ENCODE assay signal across 17 cellular contexts in the genomic region with DNA sequence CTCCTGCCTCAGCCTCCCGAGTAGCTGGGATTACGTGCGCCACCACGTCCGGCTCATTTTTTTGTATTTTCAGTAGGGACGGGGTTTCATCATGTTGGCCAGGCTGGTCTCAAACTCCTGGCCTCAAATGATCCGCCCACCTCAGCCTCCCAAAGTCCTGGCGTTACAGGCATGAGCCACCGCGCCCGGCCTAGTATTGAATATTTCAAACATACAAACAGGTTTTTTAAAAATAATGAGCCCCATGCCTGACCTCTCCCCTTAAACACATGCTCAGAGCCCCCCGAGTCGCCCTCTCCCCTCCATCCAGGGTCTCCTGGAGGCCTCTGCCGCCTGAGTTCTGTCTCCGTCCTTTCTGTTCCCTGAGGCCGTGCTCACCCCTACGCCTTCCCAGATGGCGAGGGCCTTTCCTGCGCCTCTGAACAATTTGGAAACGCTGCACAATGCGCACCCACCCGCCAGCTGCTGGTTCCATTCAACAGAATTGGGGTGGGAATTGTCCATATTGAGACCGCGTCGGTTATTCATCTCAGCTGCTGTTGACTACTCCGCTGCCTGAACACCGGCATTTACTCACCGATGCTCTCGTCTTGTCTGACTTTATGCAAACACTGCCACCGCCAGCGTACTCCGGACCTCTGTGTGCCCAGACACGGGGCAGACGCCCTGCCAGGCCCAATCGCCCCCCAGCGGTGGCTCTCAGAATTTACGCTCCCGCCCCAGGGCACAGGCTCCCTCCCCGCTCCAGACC. TPM values are rescaled to one million over a fixed set of nuclear protein-coding genes. Genes with fewer than 3 reads are reported as not detected.
DNase-seq lines count a peak whose midpoint lies in the region; ATAC-seq, FAIRE-seq and TF ChIP-seq lines count a peak whose summit lies in the region.
"Had no signal": no experiment of that assay in that cellular context is flagged by ENCODE, and none has a peak within 500 bp of the region (broad histone marks: within the 10 kb centered on the region; RNA-seq: fewer than 3 reads in every experiment).

No MANE protein-coding gene starts in this region.

- peaks cover 0 to 20% of the 10 kb centered on the region in 2 donors for H3K36me3 Mint-ChIP-seq in activated naive CD4-positive, alpha-beta T cell treated with anti-CD3 and anti-CD28 coated beads, Interleukin-2, amount 50 U/mL, for 72 hours
- H3K36me3 Mint-ChIP-seq: memory B cell had no signal

- intact Hi-C loops in endothelial cell of umbilical vein (cut with micrococcal nuclease) (no loop called here), posterior vena cava (cut with DNase I) (no loop called here)

- no peak overlapping the region for H3K4me3 ChIP-seq in endothelial cell of umbilical vein (replicated peaks in 1 of 3; ENCODE audit: insufficient read depth in 1 of 3, low read depth in 1 of 3, low read length in 3 of 3)
- H3K4me3 ChIP-seq: breast epithelium, gastrocnemius medialis had no signal

- H3K36me3 ChIP-seq in endothelial cell of umbilical vein (ENCODE audit: control insufficient read depth in 2 of 2, extremely low read depth in 1 of 2, insufficient read depth in 2 of 2, low read length in 2 of 2) = no peaks in the 10 kb centered on the region
- H3K36me3 ChIP-seq: breast epithelium, gastrocnemius medialis had no signal

- CTCF ChIA-PET in endothelial cell of umbilical vein (lab: Charles Lee) = interaction anchor here (1.2 kb wide), 1 partner anchor 81 kb away, joined by 4 read pairs; no protein-coding TSS in a partner anchor

- no peak overlapping the region for H3K9ac ChIP-seq in endothelial cell of umbilical vein (replicated peaks; ENCODE audit: extremely low read depth, insufficient read depth, low read length)

- peak; percentile 3 to 19 for ATAC-seq in activated naive CD4-positive, alpha-beta T cell treated with anti-CD3 and anti-CD28 coated beads, Interleukin-2, amount 50 U/mL, for 72 hours
- ATAC-seq: effector memory CD8-positive, alpha-beta T cell; gastrocnemius medialis; stimulated activated memory B cell treated with anti-CD40 and anti-IgM and Interleukin-4, amounts not matched to agents 10 μg/mL and 1 μg/mL and 100 μg/mL, for 72 hours had no signal

- H3K4me1 ChIP-seq in endothelial cell of umbilical vein (ENCODE audit: control insufficient read depth, extremely low read depth, insufficient read depth, low read length) = peaks cover 3% of the 10 kb centered on the region
- H3K4me1 ChIP-seq: breast epithelium had no signal

- dilution Hi-C loops in endothelial cell of umbilical vein (cut with MboI; ENCODE audit: extremely low pct_ligation_motif_present, low sequenced_read_pairs) = no loop called here

- H3K4me2 ChIP-seq in endothelial cell of umbilical vein (ENCODE audit: insufficient read depth, low read length) = no peak overlapping the region

- H3K27ac Mint-ChIP-seq in activated naive CD4-positive, alpha-beta T cell treated with anti-CD3 and anti-CD28 coated beads, Interleukin-2, amount 50 U/mL, for 72 hours = no peak overlapping the region
- H3K27ac Mint-ChIP-seq: activated naive CD4-positive, alpha-beta T cell treated with anti-CD3 and anti-CD28 coated beads for 36 hours; effector memory CD8-positive, alpha-beta T cell; memory B cell; stimulated activated memory B cell treated with anti-CD40 and anti-IgM and Interleukin-4, amounts not matched to agents 10 μg/mL and 1 μg/mL and 100 μg/mL, for 72 hours had no signal

- no peak for TF ChIP-seq POLR2A in endothelial cell of umbilical vein (IDR thresholded peaks at IDR 0.05; ENCODE audit: low read depth, low read length)

- DNase-seq in activated naive CD4-positive, alpha-beta T cell treated with anti-CD3 and anti-CD28 coated beads, Interleukin-2, amount 50 U/mL, for 72 hours (ENCODE audit: low spot score in 2 of 2) = no peak
- DNase-seq in activated naive CD4-positive, alpha-beta T cell treated with anti-CD3 and anti-CD28 coated beads, Interleukin-2, amount 50 U/mL, for 16 hours = no peak
- peak; percentile 58 for DNase-seq in NCI-H69 (lab: John Stamatoyannopoulos, UW)
- DNase-seq in endothelial cell of umbilical vein (ENCODE audit: low read depth, low spot score) = no peak
- peak; percentile 80 for DNase-seq in posterior vena cava (ENCODE audit: low spot score)
- DNase-seq in D341Med (ENCODE audit: low spot score) = no peak
- DNase-seq in NCI-H1048 (lab: John Stamatoyannopoulos, UW) = no peak
- no peak for DNase-seq in LoVo (ENCODE audit: low spot score)
- DNase-seq: activated naive CD4-positive, alpha-beta T cell treated with anti-CD3 and anti-CD28 coated beads for 36 hours; DMS153; effector memory CD8-positive, alpha-beta T cell; gastrocnemius medialis; SHP77; trophoblast cell had no signal

- H3K9me3 ChIP-seq in endothelial cell of umbilical vein (replicated peaks; ENCODE audit: control insufficient read depth, insufficient read depth, low read length) = no peaks in the 10 kb centered on the region
- H3K9me3 ChIP-seq: gastrocnemius medialis had no signal

- no peaks in the 10 kb centered on the region for H3K9me1 ChIP-seq in endothelial cell of umbilical vein (replicated peaks; ENCODE audit: control insufficient read depth, extremely low read depth, insufficient read depth, low read length)

- peaks cover 0 to 8% of the 10 kb centered on the region in 2 donors for H3K9me3 Mint-ChIP-seq in activated naive CD4-positive, alpha-beta T cell treated with anti-CD3 and anti-CD28 coated beads, Interleukin-2, amount 50 U/mL, for 72 hours
- H3K9me3 Mint-ChIP-seq: effector memory CD8-positive, alpha-beta T cell had no signal

- POLR2A ChIA-PET in endothelial cell of umbilical vein (lab: Charles Lee) = no interaction called here

- peak; percentile 18 for TF ChIP-seq CTCF in endothelial cell of umbilical vein (IDR thresholded peaks at IDR 0.05; ENCODE audit: extremely low read depth in 1 of 2, insufficient read depth in 1 of 2, low read depth in 1 of 2, low read length in 2 of 2)

- no TSS peak for BruUV-seq in endothelial cell of umbilical vein (replicated peaks; lab: Mats Ljungman, UMichigan)

- H2AFZ ChIP-seq in endothelial cell of umbilical vein (ENCODE audit: low read depth, low read length) = no peak overlapping the region

- no peaks in the 10 kb centered on the region for H4K20me1 ChIP-seq in endothelial cell of umbilical vein (replicated peaks; ENCODE audit: control insufficient read depth, extremely low read depth, insufficient read depth, low read length)

- H3K27ac ChIP-seq in endothelial cell of umbilical vein (ENCODE audit: insufficient read depth, low read depth, low read length) = no peak overlapping the region
- H3K27ac ChIP-seq: breast epithelium, gastrocnemius medialis had no signal

- H3K79me2 ChIP-seq in endothelial cell of umbilical vein (ENCODE audit: control insufficient read depth, insufficient read depth, low read length) = no peaks in the 10 kb centered on the region

- no peaks in the 10 kb centered on the region for H3K27me3 ChIP-seq in endothelial cell of umbilical vein (ENCODE audit: control insufficient read depth in 2 of 2, insufficient read depth in 2 of 2, low read length in 2 of 2)
- H3K27me3 ChIP-seq: breast epithelium, gastrocnemius medialis had no signal

- no peak for FAIRE-seq in endothelial cell of umbilical vein (lab: Jason Lieb, UNC)

RNA-seq across cellular contexts. Expression of a gene that starts 13.6 kb away (rescaled TPM):
- total RNA-seq in activated naive CD4-positive, alpha-beta T cell treated with anti-CD3 and anti-CD28 coated beads, Interleukin-2, amount 50 U/mL, for 72 hours = 10 to 100 TPM; 90.9 to 98.0 TPM
- total RNA-seq in endothelial cell of umbilical vein = 143 and 144 TPM in 2 replicates
- polyA plus RNA-seq in endothelial cell of umbilical vein = 198 and 276 TPM in 2 replicates
- polyA plus RNA-seq in endothelial cell of umbilical vein (2011; cell fraction: cytosol; rRNA removed) = 113 and 158 TPM in 2 replicates
- 133 and 164 TPM in 2 replicates for polyA plus RNA-seq in endothelial cell of umbilical vein (2011; cell fraction: nucleus; rRNA removed)
- polyA plus RNA-seq in endothelial cell of umbilical vein (2012) = 131 and 195 TPM in 2 replicates
- polyA minus RNA-seq in endothelial cell of umbilical vein = 102 and 123 TPM in 2 replicates
- 64.9 TPM for polyA minus RNA-seq in endothelial cell of umbilical vein (2011; cell fraction: cytosol; rRNA and poly(A)+ RNA removed)
- polyA minus RNA-seq in endothelial cell of umbilical vein (2011; cell fraction: nucleus; rRNA and poly(A)+ RNA removed) = 31.1 and 63.8 TPM in 2 replicates
- 100 to 1,000 TPM; 197 to 209 TPM for total RNA-seq in posterior vena cava

RNA-seq across cellular contexts. Expression of a gene that starts 14.8 kb away (rescaled TPM):
- total RNA-seq in activated naive CD4-positive, alpha-beta T cell treated with anti-CD3 and anti-CD28 coated beads, Interleukin-2, amount 50 U/mL, for 72 hours = 10 to 100 TPM; 29.9 to 38.6 TPM
- total RNA-seq in endothelial cell of umbilical vein (103 TPM in 2 replicates), posterior vena cava (10 to 100 TPM; 37.2 to 48.5 TPM)
- polyA plus RNA-seq in endothelial cell of umbilical vein = 105 and 109 TPM in 2 replicates
- 127 and 138 TPM in 2 replicates for polyA plus RNA-seq in endothelial cell of umbilical vein (2011; cell fraction: cytosol; rRNA removed)
- polyA plus RNA-seq in endothelial cell of umbilical vein (2011; cell fraction: nucleus; rRNA removed) = 92.5 and 103 TPM in 2 replicates
- polyA plus RNA-seq in endothelial cell of umbilical vein (2012) = 125 and 149 TPM in 2 replicates
- 64.3 and 71.5 TPM in 2 replicates for polyA minus RNA-seq in endothelial cell of umbilical vein
- 30.1 TPM for polyA minus RNA-seq in endothelial cell of umbilical vein (2011; cell fraction: cytosol; rRNA and poly(A)+ RNA removed)
- 10.0 and 19.0 TPM in 2 replicates for polyA minus RNA-seq in endothelial cell of umbilical vein (2011; cell fraction: nucleus; rRNA and poly(A)+ RNA removed)

RNA-seq across cellular contexts. Expression of a gene that starts 16.7 kb away (rescaled TPM):
- 1 to 10 TPM; 1.7 to 2.8 TPM for total RNA-seq in activated naive CD4-positive, alpha-beta T cell treated with anti-CD3 and anti-CD28 coated beads, Interleukin-2, amount 50 U/mL, for 72 hours
- total RNA-seq in endothelial cell of umbilical vein = 0.55 and 0.90 TPM in 2 replicates
- 0.47 and 0.64 TPM in 2 replicates for polyA plus RNA-seq in endothelial cell of umbilical vein
- 0.21 and 0.34 TPM in 2 replicates for polyA plus RNA-seq in endothelial cell of umbilical vein (2011; cell fraction: cytosol; rRNA removed)
- 1.7 and 2.3 TPM in 2 replicates for polyA plus RNA-seq in endothelial cell of umbilical vein (2011; cell fraction: nucleus; rRNA removed)
- 0.24 and 0.76 TPM in 2 replicates for polyA plus RNA-seq in endothelial cell of umbilical vein (2012)
- 0.34 and 0.40 TPM in 2 replicates for polyA minus RNA-seq in endothelial cell of umbilical vein
- 0.72 TPM for polyA minus RNA-seq in endothelial cell of umbilical vein (2011; cell fraction: cytosol; rRNA and poly(A)+ RNA removed)
- polyA minus RNA-seq in endothelial cell of umbilical vein (2011; cell fraction: nucleus; rRNA and poly(A)+ RNA removed) = 0.29 and 1.2 TPM in 2 replicates
- under 1 TPM; 0.43 to 0.56 TPM for total RNA-seq in posterior vena cava

RNA-seq across cellular contexts. Expression of a gene that starts 39.9 kb away (rescaled TPM):
- total RNA-seq in activated naive CD4-positive, alpha-beta T cell treated with anti-CD3 and anti-CD28 coated beads, Interleukin-2, amount 50 U/mL, for 72 hours = 1 to 10 TPM; 5.1 to 5.8 TPM
- total RNA-seq in endothelial cell of umbilical vein = 1.8 and 2.1 TPM in 2 replicates
- polyA plus RNA-seq in endothelial cell of umbilical vein = 2.6 and 3.9 TPM in 2 replicates
- polyA plus RNA-seq in endothelial cell of umbilical vein (2011; cell fraction: cytosol; rRNA removed) = 0.61 and 0.97 TPM in 2 replicates
- 12.6 and 17.5 TPM in 2 replicates for polyA plus RNA-seq in endothelial cell of umbilical vein (2011; cell fraction: nucleus; rRNA removed)
- 0.35 and 1.5 TPM in 2 replicates for polyA plus RNA-seq in endothelial cell of umbilical vein (2012)
- 0.25 and 1.0 TPM in 2 replicates for polyA minus RNA-seq in endothelial cell of umbilical vein
- polyA minus RNA-seq in endothelial cell of umbilical vein (2011; cell fraction: cytosol; rRNA and poly(A)+ RNA removed) = 1.3 TPM
- 0.58 and 4.2 TPM in 2 replicates for polyA minus RNA-seq in endothelial cell of umbilical vein (2011; cell fraction: nucleus; rRNA and poly(A)+ RNA removed)
- total RNA-seq in posterior vena cava = under 1 TPM; 0.43 to 0.56 TPM

RNA-seq across cellular contexts. Expression of a gene that starts 40.2 kb away (rescaled TPM):
- total RNA-seq in activated naive CD4-positive, alpha-beta T cell treated with anti-CD3 and anti-CD28 coated beads, Interleukin-2, amount 50 U/mL, for 72 hours = 10 to 100 TPM; 13.3 to 17.5 TPM
- total RNA-seq in endothelial cell of umbilical vein = 12.2 and 14.1 TPM in 2 replicates
- polyA plus RNA-seq in endothelial cell of umbilical vein = 19.9 and 27.9 TPM in 2 replicates
- 11.1 and 16.5 TPM in 2 replicates for polyA plus RNA-seq in endothelial cell of umbilical vein (2011; cell fraction: cytosol; rRNA removed)
- 20.5 and 21.7 TPM in 2 replicates for polyA plus RNA-seq in endothelial cell of umbilical vein (2011; cell fraction: nucleus; rRNA removed)
- polyA plus RNA-seq in endothelial cell of umbilical vein (2012) = 5.5 and 12.2 TPM in 2 replicates
- polyA minus RNA-seq in endothelial cell of umbilical vein = 5.7 and 7.6 TPM in 2 replicates
- polyA minus RNA-seq in endothelial cell of umbilical vein (2011; cell fraction: cytosol; rRNA and poly(A)+ RNA removed) = 5.4 TPM
- 1.7 and 3.0 TPM in 2 replicates for polyA minus RNA-seq in endothelial cell of umbilical vein (2011; cell fraction: nucleus; rRNA and poly(A)+ RNA removed)
- total RNA-seq in posterior vena cava = 1 to 10 TPM; 2.1 to 2.6 TPM

Comparison
In these comparisons a context has a peak if more than half of its experiments do, and no peak if none do; other contexts are left out.
1. DNase-seq: peak in NCI-H69 (single experiment) and posterior vena cava (single experiment); none in activated naive CD4-positive, alpha-beta T cell treated with anti-CD3 and anti-CD28 coated beads, Interleukin-2, amount 50 U/mL, for 72 hours (0 of 2), activated naive CD4-positive, alpha-beta T cell treated with anti-CD3 and anti-CD28 coated beads, Interleukin-2, amount 50 U/mL, for 16 hours (single experiment), endothelial cell of umbilical vein (single experiment), D341Med (single experiment), NCI-H1048 (single experiment) and LoVo (single experiment).